Comparison of ENCODE assay signal across 8 cellular contexts in the genomic region with DNA sequence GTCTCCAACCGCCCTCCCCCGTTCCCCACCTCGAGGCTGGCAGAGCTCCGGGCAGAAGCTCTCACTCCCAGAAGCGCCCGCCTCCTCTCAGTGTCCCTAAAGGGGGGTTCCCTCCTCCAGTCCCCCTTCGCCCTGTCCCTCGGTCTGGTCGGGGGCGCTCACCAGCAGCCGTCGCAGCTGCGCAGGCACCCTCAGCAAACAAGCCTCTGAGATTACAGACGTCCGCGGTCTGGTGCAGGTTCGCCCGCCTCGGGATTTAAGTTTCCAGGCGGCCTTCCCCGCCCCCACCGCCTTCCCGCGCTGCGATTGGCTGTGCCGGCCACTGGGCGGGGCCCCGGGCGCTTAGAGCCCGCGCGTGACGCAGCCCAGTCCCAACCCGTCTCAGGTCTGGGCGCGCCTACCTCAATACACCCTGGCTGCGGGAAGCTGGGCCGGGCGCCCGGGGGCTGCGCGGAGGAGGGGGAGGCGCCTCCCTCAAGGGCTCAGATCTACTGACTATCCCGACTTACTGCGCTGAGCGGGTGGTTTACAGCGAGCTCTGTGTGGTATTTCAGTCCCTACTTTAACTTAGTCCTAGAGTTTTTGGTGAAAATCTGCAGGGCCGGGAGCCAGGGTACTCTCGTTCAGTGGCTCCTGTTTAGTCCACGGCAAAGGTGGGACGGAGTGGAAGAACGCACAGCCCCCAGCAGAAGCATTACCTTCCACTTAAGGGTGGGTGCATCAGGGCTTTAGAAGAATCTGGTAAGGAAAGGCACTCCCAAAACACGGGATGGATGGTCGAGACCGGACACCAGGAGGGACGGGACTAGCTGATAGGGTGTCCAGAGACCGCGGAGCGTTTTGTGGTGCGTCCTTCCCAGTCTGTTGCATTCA. TPM values are rescaled to one million over a fixed set of nuclear protein-coding genes. Genes with fewer than 3 reads are reported as not detected.
A peak's percentile ranks its signal among the peaks of the same experiment; 100 is the strongest.
DNase-seq lines count a peak whose midpoint lies in the region; ATAC-seq lines count a peak whose summit lies in the region.

A gene (minus strand): TSS at position 234 of the 873 bp plus-strand sequence. CDS start 1,099 bp downstream, outside the sequence.

- DNase-seq in CD1c-positive myeloid dendritic cell (ENCODE audit: extremely low spot score) (peak; percentile 92), HPDE6-E6E7 (ENCODE audit: extremely low spot score) (peak; percentile 96), NOMO-1 (lab: John Stamatoyannopoulos, UW; ENCODE audit: unreplicated experiment in 2 of 2) (peak; percentile 86 to 96), epidermal melanocyte (ENCODE audit: insufficient read length, low spot score) (peak; percentile 81)
- DNase-seq in activated CD8-positive, alpha-beta memory T cell treated with anti-CD3 and anti-CD28 coated beads, Interleukin-2, amount 50 U/mL, for 24 hours (ENCODE audit: extremely low read depth) = peak; percentile 43
- peak; percentile 32 to 38 for DNase-seq in stimulated activated CD8-positive, alpha-beta memory T cell treated with anti-CD3 and anti-CD28 coated beads, Interleukin-2, amount 100 ng/mL, for 1 hour (ENCODE audit: low read depth in 2 of 2)

- H3K27me3 ChIP-seq in mononuclear cell (ENCODE audit: insufficient read depth, low read length) = peaks cover 35% of the 10 kb centered on the region

- peak within 1 kb of the TSS; percentile 27 for H3K4me3 ChIP-seq in mononuclear cell (ENCODE audit: low read length)

- H3K9me3 ChIP-seq in mononuclear cell (ENCODE audit: low read depth, low read length) = no peaks in the 10 kb centered on the region

- H3K4me1 ChIP-seq in mononuclear cell (ENCODE audit: insufficient read depth, low read length) = peaks cover 13% of the 10 kb centered on the region

- ATAC-seq in GM19467 (IDR thresholded peaks at IDR 0.05; ENCODE audit: unreplicated experiment) = peak; percentile 97

RNA-seq across cellular contexts. Expression of the gene that starts here (rescaled TPM):
- 0.10 TPM for total RNA-seq in mononuclear cell

Comparison
In these comparisons a context has a peak if more than half of its experiments do, and no peak if none do; other contexts are left out.
1. Peak in every context shown above with its lines: DNase-seq, ATAC-seq and H3K4me3 ChIP-seq.
2. DNase-seq: peak in every context shown above with its lines; median percentile 96 in HPDE6-E6E7; 92 in CD1c-positive myeloid dendritic cell; 91 in NOMO-1; 81 in epidermal melanocyte; 43 in activated CD8-positive, alpha-beta memory T cell treated with anti-CD3 and anti-CD28 coated beads, Interleukin-2, amount 50 U/mL, for 24 hours; 35 in stimulated activated CD8-positive, alpha-beta memory T cell treated with anti-CD3 and anti-CD28 coated beads, Interleukin-2, amount 100 ng/mL, for 1 hour.